8 cellular contexts compared by ENCODE assay signal in the genomic region with DNA sequence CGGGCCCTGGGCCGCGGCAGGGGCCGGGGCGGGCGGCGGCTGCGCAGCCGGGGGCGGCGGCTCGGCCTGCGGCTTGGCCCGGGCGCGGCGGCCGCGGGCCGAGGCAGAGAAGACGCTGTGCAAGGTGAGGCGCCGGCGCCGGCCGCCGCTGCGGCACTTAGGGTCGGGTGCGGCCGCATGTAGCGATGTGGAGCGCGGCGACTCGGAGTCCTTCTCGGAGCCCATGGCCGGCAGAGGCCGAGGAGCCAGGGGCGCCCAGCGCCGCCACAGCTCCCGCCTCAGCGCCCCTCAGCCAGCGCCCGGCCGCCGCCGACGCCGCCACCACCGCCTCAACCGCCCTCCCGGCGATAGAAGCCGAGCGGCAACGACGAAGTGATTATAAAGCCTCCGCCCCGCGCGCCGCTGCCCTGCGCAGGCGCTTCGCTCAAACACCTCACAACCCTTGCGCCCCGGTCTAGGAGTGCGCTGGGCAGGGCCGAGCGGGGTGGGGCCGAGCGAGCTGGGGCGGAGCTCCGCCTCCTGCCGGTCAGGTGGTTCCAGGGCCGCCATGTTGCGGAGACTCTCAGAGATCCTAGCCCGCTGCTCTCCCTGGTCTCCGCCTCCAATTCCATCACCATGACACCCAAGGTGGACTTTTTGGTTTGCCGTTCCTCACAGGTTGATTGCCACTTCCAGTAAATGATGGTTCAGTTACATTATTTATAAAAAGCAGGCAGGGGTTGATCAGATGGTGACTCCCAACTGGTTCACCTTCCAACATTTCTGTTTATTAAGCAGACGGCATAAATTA. TPM values are rescaled to one million over a fixed set of nuclear protein-coding genes. Genes with fewer than 3 reads are reported as not detected.
DNase-seq lines count a peak whose midpoint lies in the region; ATAC-seq and TF ChIP-seq lines count a peak whose summit lies in the region.

A gene with protein sequence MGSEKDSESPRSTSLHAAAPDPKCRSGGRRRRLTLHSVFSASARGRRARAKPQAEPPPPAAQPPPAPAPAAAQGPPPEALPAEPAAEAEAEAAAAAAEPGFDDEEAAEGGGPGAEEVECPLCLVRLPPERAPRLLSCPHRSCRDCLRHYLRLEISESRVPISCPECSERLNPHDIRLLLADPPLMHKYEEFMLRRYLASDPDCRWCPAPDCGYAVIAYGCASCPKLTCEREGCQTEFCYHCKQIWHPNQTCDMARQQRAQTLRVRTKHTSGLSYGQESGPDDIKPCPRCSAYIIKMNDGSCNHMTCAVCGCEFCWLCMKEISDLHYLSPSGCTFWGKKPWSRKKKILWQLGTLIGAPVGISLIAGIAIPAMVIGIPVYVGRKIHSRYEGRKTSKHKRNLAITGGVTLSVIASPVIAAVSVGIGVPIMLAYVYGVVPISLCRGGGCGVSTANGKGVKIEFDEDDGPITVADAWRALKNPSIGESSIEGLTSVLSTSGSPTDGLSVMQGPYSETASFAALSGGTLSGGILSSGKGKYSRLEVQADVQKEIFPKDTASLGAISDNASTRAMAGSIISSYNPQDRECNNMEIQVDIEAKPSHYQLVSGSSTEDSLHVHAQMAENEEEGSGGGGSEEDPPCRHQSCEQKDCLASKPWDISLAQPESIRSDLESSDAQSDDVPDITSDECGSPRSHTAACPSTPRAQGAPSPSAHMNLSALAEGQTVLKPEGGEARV (minus strand): TSS at position 349 of the 790 bp plus-strand sequence. CDS start 124 bp downstream, at position 225.

- H3K9me3 Mint-ChIP-seq in activated T-cell treated with anti-CD3 and anti-CD28 coated beads, Interleukin-2, amount 50 U/mL, for 24 hours, result peaks cover 2% of the 10 kb centered on the region

- DNase-seq in DMS153 (lab: John Stamatoyannopoulos, UW) (peak; percentile 98), KBM-7 (peak; percentile 95)
- DNase-seq in activated T-cell treated with anti-CD3 and anti-CD28 coated beads, Interleukin-2, amount 50 U/mL, for 24 hours, result peak; percentile 97
- peak; percentile 85 for DNase-seq in stimulated activated CD8-positive, alpha-beta memory T cell treated with anti-CD3 and anti-CD28 coated beads, Interleukin-7, amount 100 ng/mL, for 24 hours (ENCODE audit: low read depth)

- H3K36me3 ChIP-seq in esophagus (ENCODE audit: control insufficient read depth in 2 of 2, insufficient read depth in 2 of 2, low read length in 1 of 2) (no peaks in the 10 kb centered on the region), muscle layer of colon (ENCODE audit: insufficient read depth, low read length) (no peaks in the 10 kb centered on the region)

- peaks cover 58% of the 10 kb centered on the region for H3K4me1 Mint-ChIP-seq in activated T-cell treated with anti-CD3 and anti-CD28 coated beads, Interleukin-2, amount 50 U/mL, for 24 hours (ENCODE audit: low read depth)

- H3K9me3 ChIP-seq in esophagus (ENCODE audit: control insufficient read depth in 2 of 2, insufficient read depth in 1 of 2, low read depth in 1 of 2, low read length in 1 of 2), result no peaks in the 10 kb centered on the region
- no peaks in the 10 kb centered on the region for H3K9me3 ChIP-seq in muscle layer of colon (ENCODE audit: low read length)

- H3K27me3 ChIP-seq in esophagus (ENCODE audit: control insufficient read depth in 1 of 2, insufficient read depth in 2 of 2, low read length in 2 of 2), result no peaks in the 10 kb centered on the region
- no peaks in the 10 kb centered on the region for H3K27me3 ChIP-seq in muscle layer of colon (ENCODE audit: control insufficient read depth in 1 of 2, insufficient read depth in 2 of 2, low read length in 2 of 2)

- H3K27ac Mint-ChIP-seq in activated T-cell treated with anti-CD3 and anti-CD28 coated beads, Interleukin-2, amount 50 U/mL, for 24 hours, result peak within 1 kb of the TSS; percentile 86

- H3K27ac ChIP-seq in esophagus (ENCODE audit: low read depth in 2 of 2, low read length in 1 of 2) (peak within 1 kb of the TSS; percentile 96 to 98), muscle layer of colon (ENCODE audit: low read depth, low read length) (peak within 1 kb of the TSS; percentile 86)

- H3K27me3 Mint-ChIP-seq in activated T-cell treated with anti-CD3 and anti-CD28 coated beads, Interleukin-2, amount 50 U/mL, for 24 hours, result no peaks in the 10 kb centered on the region

- 1% methylated on average over 52 to 83 of the region's 83 CpGs for WGBS in esophagus, 2 donors

- H3K36me3 Mint-ChIP-seq in activated T-cell treated with anti-CD3 and anti-CD28 coated beads, Interleukin-2, amount 50 U/mL, for 24 hours (ENCODE audit: low read depth), result peaks cover 10% of the 10 kb centered on the region

- no peak within 1 kb of the TSS for H3K9ac ChIP-seq in muscle layer of colon (ENCODE audit: low read length)

- H3K4me3 ChIP-seq in esophagus (ENCODE audit: low read depth in 1 of 2, low read length in 2 of 2) (peak within 1 kb of the TSS; percentile 73 to 99), muscle layer of colon (ENCODE audit: low read depth in 1 of 2, low read length in 2 of 2) (peak within 1 kb of the TSS; percentile 51 to 88)

- in situ Hi-C loops in KBM-7 (cut with MboI; ENCODE audit: low pct_unique_long_range_greater_than_20kb, low sequenced_read_pairs), result no loop called here

- H3K4me1 ChIP-seq in esophagus (ENCODE audit: control insufficient read depth in 2 of 2, insufficient read depth in 2 of 2, low read length in 1 of 2), result peaks cover 0 to 3% of the 10 kb centered on the region in 2 donors
- peaks cover 29% of the 10 kb centered on the region for H3K4me1 ChIP-seq in muscle layer of colon (ENCODE audit: insufficient read depth, low read length)

- ATAC-seq in GM21619 (IDR thresholded peaks at IDR 0.05; ENCODE audit: unreplicated experiment), result peak; percentile 83

- H3K4me3 Mint-ChIP-seq in activated T-cell treated with anti-CD3 and anti-CD28 coated beads, Interleukin-2, amount 50 U/mL, for 24 hours, result peak within 1 kb of the TSS; percentile 86

TF ChIP-seq in PFSK-1, 5 proteins besides CTCF, POLR2A, EP300 and RAD21:
- TF ChIP-seq FOXP2 (optimal IDR thresholded peaks at IDR 0.05; ENCODE audit: borderline replicate concordance, extremely low read depth, extremely low read length, insufficient read depth) (peak; percentile 44), TAF1 (IDR thresholded peaks at IDR 0.05; ENCODE audit: borderline replicate concordance, insufficient read depth, low read length) (peak; percentile 71; the same call in 1 of the 2 replicates), POLR2AphosphoS5 (IDR thresholded peaks at IDR 0.05; ENCODE audit: low read depth, low read length) (peak; percentile 97), SIN3A (IDR thresholded peaks at IDR 0.05; ENCODE audit: borderline replicate concordance, insufficient read depth, low read length) (no peak), REST (IDR thresholded peaks at IDR 0.05; ENCODE audit: insufficient read depth in 1 of 2, low read depth in 2 of 2, low read length in 2 of 2) (0 out of 4 replicates have a peak, but pooled peaks of 1 of the 2 experiments have one; percentile 26)

RNA-seq across cellular contexts. Expression of the gene that starts here (rescaled TPM):
- polyA plus RNA-seq in PFSK-1 (2012; ENCODE audit: insufficient read length, low read depth), result 35.3 TPM
- polyA plus RNA-seq in esophagus, result 10 to 100 TPM; 10.7 to 19.9 TPM

Comparison
In these comparisons a context has a peak if more than half of its experiments do, and no peak if none do; other contexts are left out.
1. Peak in every context shown above with its lines: DNase-seq, ATAC-seq, H3K4me3 ChIP-seq and H3K27ac ChIP-seq.